36 cellular contexts compared by ENCODE assay signal in the genomic region with DNA sequence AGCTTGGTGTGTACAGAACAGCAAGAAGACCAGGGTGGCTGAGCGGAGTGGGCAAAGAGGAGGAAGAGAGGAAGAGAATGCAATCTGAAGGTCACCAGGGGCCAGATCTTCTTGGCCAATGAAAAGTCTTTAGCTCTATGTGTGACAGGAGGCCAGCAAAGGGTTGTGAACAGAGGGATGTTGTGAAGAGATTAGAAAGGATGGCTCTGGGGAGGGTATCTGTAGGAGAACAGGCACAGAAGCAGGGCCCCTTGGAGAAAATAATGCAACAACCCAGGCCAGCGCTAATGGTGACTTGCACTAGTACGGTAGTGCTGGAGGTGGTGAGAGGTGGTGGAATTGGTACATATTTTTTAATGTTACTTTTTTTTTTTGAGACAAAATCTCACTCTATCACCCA.
"Had no signal": no experiment of that assay in that cellular context is flagged by ENCODE, and none has a peak within 500 bp of the region (broad histone marks: within the 10 kb centered on the region; RNA-seq: fewer than 3 reads in every experiment).

No MANE protein-coding gene starts in this region.

- H3K36me3 ChIP-seq: MG63 had no signal

- H3K27me3 ChIP-seq: MG63 had no signal

- DNase-seq: Karpas-422, Kasumi-1, MG63, MM.1S, MV-4-11, NCI-H1048, NCI-H1092, NCI-H1092 treated with DMSO at 0.1 percent for 48 hours, NCI-H1105, NCI-H1105 treated with DMSO at 0.1 percent for 48 hours, NCI-H1417, NCI-H1417 treated with DMSO at 0.1 percent for 48 hours, NCI-H1436, NCI-H1436 treated with DMSO at 0.1 percent for 48 hours, NCI-H146, NCI-H1694, NCI-H1694 treated with DMSO at 0.1 percent for 48 hours, NCI-H187, NCI-H187 treated with DMSO at 0.1 percent for 48 hours, NCI-H1930, NCI-H2029, NCI-H2029 treated with DMSO at 0.1 percent for 48 hours, NCI-H2081, NCI-H2081 treated with DMSO at 0.1 percent for 48 hours, NCI-H2107, NCI-H2171, NCI-H2171 treated with DMSO at 0.1 percent for 48 hours, NCI-H2227 treated with DMSO at 0.1 percent for 48 hours, NCI-H226, NCI-H345, NCI-H446, NCI-H446 treated with DMSO at 0.1 percent for 48 hours, NCI-H510A, NCI-H510A treated with DMSO at 0.1 percent for 48 hours, NCI-H524, NCI-H524 treated with DMSO at 0.1 percent for 48 hours had no signal

- H3K9me3 ChIP-seq: MG63 had no signal

- H3K4me3 ChIP-seq: MG63 had no signal
